27 cellular contexts compared by ENCODE assay signal in the genomic region with DNA sequence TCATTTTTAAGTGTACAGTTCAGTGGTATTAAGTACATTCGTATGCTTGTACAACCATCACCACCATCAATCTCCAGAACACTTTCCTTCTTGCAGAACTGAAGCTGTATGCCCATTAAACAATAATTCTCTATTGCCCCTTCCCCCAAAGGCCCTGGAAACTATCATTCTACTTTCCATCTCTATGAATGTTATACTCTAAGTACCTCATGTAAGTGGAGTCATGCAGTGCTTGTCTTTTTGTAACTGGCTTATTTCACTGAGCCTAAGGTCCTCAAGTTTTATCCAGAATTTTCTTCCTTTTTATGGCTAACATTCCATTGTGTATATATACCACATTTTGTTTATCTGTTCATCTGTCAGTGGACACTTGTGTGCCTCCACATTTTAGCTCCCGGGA. TPM values are rescaled to one million over a fixed set of nuclear protein-coding genes. Genes with fewer than 3 reads are reported as not detected.
"Had no signal": no experiment of that assay in that cellular context is flagged by ENCODE, and none has a peak within 500 bp of the region (broad histone marks: within the 10 kb centered on the region; RNA-seq: fewer than 3 reads in every experiment).

No MANE protein-coding gene starts in this region.

- DNase-seq: Kasumi-1, MM.1S, MV-4-11, NCI-H1048, NCI-H1105, NCI-H1436 treated with DMSO at 0.1 percent for 48 hours, NCI-H1694, NCI-H187 treated with DMSO at 0.1 percent for 48 hours, NCI-H2029 treated with DMSO at 0.1 percent for 48 hours, NCI-H2171, NCI-H226, NCI-H446, NCI-H510A, NCI-H524 treated with DMSO at 0.1 percent for 48 hours, NCI-H69, NCI-H774, SHP77, SK-N-SH, SW 1271, T-cell had no signal

- H3K4me3 ChIP-seq: K562 had no signal

- H3K27ac ChIP-seq: KMS-11, RWPE1 had no signal

- H3K9me3 ChIP-seq: SK-N-SH had no signal

- H3K4me2 ChIP-seq: KMS-11, SK-N-SH had no signal

- ATAC-seq: HepG2, K562, T-cell had no signal

- H3K9ac ChIP-seq: KMS-11, SK-N-SH had no signal

RNA-seq across cellular contexts. Expression of a gene that starts 29.7 kb away (rescaled TPM):
- total RNA-seq: HepG2, HT1080, SK-MEL-5 had no signal
- polyA plus RNA-seq: IgD-negative memory B cell, K562 had no signal
